20 cellular contexts compared by ENCODE assay signal in the genomic region with DNA sequence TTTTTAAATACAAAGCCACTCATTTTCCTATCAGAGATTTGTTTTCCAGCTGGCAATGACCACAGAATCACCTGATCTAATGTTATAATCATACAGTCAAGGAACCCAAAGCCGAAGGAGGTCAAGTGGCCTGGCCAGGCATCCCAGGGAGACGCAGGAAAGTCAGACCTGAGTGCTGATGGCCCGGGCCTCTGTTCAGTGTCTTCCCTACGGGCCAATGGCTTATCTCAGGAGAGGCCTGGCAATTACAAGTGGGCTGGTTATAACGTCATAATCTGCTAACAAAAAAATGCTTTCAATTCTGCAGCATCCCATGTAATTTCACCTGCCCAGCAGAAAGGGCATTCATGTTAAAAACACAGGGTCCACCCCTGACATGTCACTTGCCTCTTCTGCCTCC.
"Had no signal": no experiment of that assay in that cellular context is flagged by ENCODE, and none has a peak within 500 bp of the region (broad histone marks: within the 10 kb centered on the region; RNA-seq: fewer than 3 reads in every experiment).

No MANE protein-coding gene starts in this region.

- ATAC-seq: activated CD4-positive, CD25-positive, alpha-beta regulatory T cell treated with anti-CD3 and anti-CD28 coated beads, Interleukin-2, amount 50 U/mL, for 24 hours; activated T-cell treated with anti-CD3 and anti-CD28 coated beads, Interleukin-2, amount 50 U/mL, for 4 hours; stimulated activated memory B cell treated with anti-CD40 and anti-IgM and Interleukin-4, amounts not matched to agents 10 μg/mL and 1 μg/mL and 100 μg/mL, for 72 hours had no signal

- H3K27me3 ChIP-seq: sigmoid colon, stomach, testis, uterus had no signal

- DNase-seq: activated CD4-positive, alpha-beta memory T cell treated with anti-CD3 and anti-CD28 coated beads, Interleukin-2, amount 10 ng/mL, durations not matched to agents 7 days and 5 days; activated CD4-positive, alpha-beta T cell treated with anti-CD3 and anti-CD28 coated beads, Interleukin-2, amount 10 ng/mL, durations not matched to agents 24 days and 14 days; activated naive CD4-positive, alpha-beta T cell; activated naive CD8-positive, alpha-beta T cell treated with anti-CD3 and anti-CD28 coated beads for 36 hours; activated T-cell treated with anti-CD3 and anti-CD28 coated beads, Interleukin-2, amount 50 U/mL, for 4 hours; immature natural killer cell; kidney glomerular epithelial cell; nucleus accumbens; sigmoid colon; stimulated activated CD4-positive, alpha-beta T cell treated with anti-CD3 and anti-CD28 coated beads, Interleukin-15, amount 100 ng/mL, for 24 hours; stomach; testis; trophoblast cell; uterus had no signal

- H3K4me2 ChIP-seq: smooth muscle cell had no signal

- H3K9me3 Mint-ChIP-seq: activated CD4-positive, alpha-beta memory T cell treated with anti-CD3 and anti-CD28 coated beads, Interleukin-2, amount 10 ng/mL, durations not matched to agents 7 days and 5 days; activated CD4-positive, alpha-beta T cell treated with anti-CD3 and anti-CD28 coated beads, Interleukin-2, amount 10 ng/mL, durations not matched to agents 24 days and 14 days; activated naive CD8-positive, alpha-beta T cell treated with anti-CD3 and anti-CD28 coated beads for 36 hours; activated T-cell treated with anti-CD3 and anti-CD28 coated beads, Interleukin-2, amount 50 U/mL, for 4 hours; activated T-helper 2 cell treated with anti-CD3 and anti-CD28 coated beads, Interferon-gamma antibody, Interleukin-2, Interleukin-4, amounts not matched to agents 10 μg/mL and 5 μg/mL and 100 μg/mL, durations not matched to agents 14 hours and 24 hours and 36 hours; immature natural killer cell; stimulated activated memory B cell treated with anti-CD40 and anti-IgM and Interleukin-4, amounts not matched to agents 10 μg/mL and 1 μg/mL and 100 μg/mL, for 72 hours; T-helper 2 cell treated with Interferon-gamma antibody and Interleukin-4, amounts not matched to agents 5 μg/mL and 100 μg/mL, for 36 hours had no signal

- H3K27me3 Mint-ChIP-seq: activated CD4-positive, alpha-beta memory T cell treated with anti-CD3 and anti-CD28 coated beads, Interleukin-2, amount 10 ng/mL, durations not matched to agents 7 days and 5 days; activated CD4-positive, alpha-beta T cell treated with anti-CD3 and anti-CD28 coated beads, Interleukin-2, amount 10 ng/mL, durations not matched to agents 24 days and 14 days; activated naive CD8-positive, alpha-beta T cell treated with anti-CD3 and anti-CD28 coated beads for 36 hours; stimulated activated memory B cell treated with anti-CD40 and anti-IgM and Interleukin-4, amounts not matched to agents 10 μg/mL and 1 μg/mL and 100 μg/mL, for 72 hours had no signal

- H3K4me3 ChIP-seq: sigmoid colon, smooth muscle cell, stomach, testis, uterus had no signal

- H3K36me3 ChIP-seq: uterus had no signal

- H3K27ac ChIP-seq: sigmoid colon, stomach, testis, uterus, VCaP had no signal

- H3K9me3 ChIP-seq: sigmoid colon, stomach, testis, uterus had no signal

- H3K27ac Mint-ChIP-seq: activated CD4-positive, alpha-beta T cell treated with anti-CD3 and anti-CD28 coated beads, Interleukin-2, amount 10 ng/mL, durations not matched to agents 24 days and 14 days; activated naive CD8-positive, alpha-beta T cell treated with anti-CD3 and anti-CD28 coated beads for 36 hours; activated T-helper 2 cell treated with anti-CD3 and anti-CD28 coated beads, Interferon-gamma antibody, Interleukin-2, Interleukin-4, amounts not matched to agents 10 μg/mL and 5 μg/mL and 100 μg/mL, durations not matched to agents 14 hours and 24 hours and 36 hours; T-helper 2 cell treated with Interferon-gamma antibody and Interleukin-4, amounts not matched to agents 5 μg/mL and 100 μg/mL, for 36 hours had no signal

- H3K4me3 Mint-ChIP-seq: activated CD4-positive, alpha-beta memory T cell treated with anti-CD3 and anti-CD28 coated beads, Interleukin-2, amount 10 ng/mL, durations not matched to agents 7 days and 5 days; activated CD4-positive, alpha-beta T cell treated with anti-CD3 and anti-CD28 coated beads, Interleukin-2, amount 10 ng/mL, durations not matched to agents 24 days and 14 days; activated naive CD8-positive, alpha-beta T cell treated with anti-CD3 and anti-CD28 coated beads for 36 hours; activated T-cell treated with anti-CD3 and anti-CD28 coated beads, Interleukin-2, amount 50 U/mL, for 4 hours; stimulated activated memory B cell treated with anti-CD40 and anti-IgM and Interleukin-4, amounts not matched to agents 10 μg/mL and 1 μg/mL and 100 μg/mL, for 72 hours; T-helper 2 cell treated with Interferon-gamma antibody and Interleukin-4, amounts not matched to agents 5 μg/mL and 100 μg/mL, for 36 hours had no signal

- H3K4me1 ChIP-seq: sigmoid colon, uterus had no signal
